2 cellular contexts compared by ENCODE assay signal in genomic region chr2:119747311-119747710, GRCh38.
TF ChIP-seq lines count a peak whose summit lies in the region.

No MANE protein-coding gene starts in this region.

TF ChIP-seq in A549, 52 proteins besides CTCF, POLR2A, EP300 and RAD21:
- TF ChIP-seq SREBF2 (IDR thresholded peaks at IDR 0.05) (no peak), POLR2AphosphoS2 (conservative IDR thresholded peaks at IDR 0.05; ENCODE audit: low read length) (no peak)

TF ChIP-seq in IMR-90, 13 proteins besides CTCF, POLR2A, EP300 and RAD21:
- TF ChIP-seq FOS (IDR thresholded peaks at IDR 0.05; ENCODE audit: low read depth, low read length) (no peak), MAZ (IDR thresholded peaks at IDR 0.05; ENCODE audit: borderline replicate concordance, low read depth, low read length) (no peak), CEBPB (IDR thresholded peaks at IDR 0.05; ENCODE audit: low read depth, low read length) (no peak), MXI1 (IDR thresholded peaks at IDR 0.05; ENCODE audit: borderline replicate concordance, low read depth, low read length) (no peak), NFE2L2 (IDR thresholded peaks at IDR 0.05; ENCODE audit: low read depth, low read length) (no peak), MAFK (IDR thresholded peaks at IDR 0.05; ENCODE audit: low read depth, low read length) (no peak), CHD1 (IDR thresholded peaks at IDR 0.05; ENCODE audit: low read depth, low read length) (no peak), RFX5 (IDR thresholded peaks at IDR 0.05; ENCODE audit: low read depth, low read length) (no peak), RCOR1 (IDR thresholded peaks at IDR 0.05; ENCODE audit: insufficient replicate concordance, low read length) (no peak), SMC3 (IDR thresholded peaks at IDR 0.05; ENCODE audit: low read depth, low read length) (no peak), BHLHE40 (IDR thresholded peaks at IDR 0.05; ENCODE audit: low read depth, low read length) (no peak)
- TF ChIP-seq, protein P1, sequence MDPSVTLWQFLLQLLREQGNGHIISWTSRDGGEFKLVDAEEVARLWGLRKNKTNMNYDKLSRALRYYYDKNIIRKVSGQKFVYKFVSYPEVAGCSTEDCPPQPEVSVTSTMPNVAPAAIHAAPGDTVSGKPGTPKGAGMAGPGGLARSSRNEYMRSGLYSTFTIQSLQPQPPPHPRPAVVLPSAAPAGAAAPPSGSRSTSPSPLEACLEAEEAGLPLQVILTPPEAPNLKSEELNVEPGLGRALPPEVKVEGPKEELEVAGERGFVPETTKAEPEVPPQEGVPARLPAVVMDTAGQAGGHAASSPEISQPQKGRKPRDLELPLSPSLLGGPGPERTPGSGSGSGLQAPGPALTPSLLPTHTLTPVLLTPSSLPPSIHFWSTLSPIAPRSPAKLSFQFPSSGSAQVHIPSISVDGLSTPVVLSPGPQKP (IDR thresholded peaks at IDR 0.05; ENCODE audit: borderline replicate concordance, low read depth, low read length) = no peak
- TF ChIP-seq, protein P2, sequence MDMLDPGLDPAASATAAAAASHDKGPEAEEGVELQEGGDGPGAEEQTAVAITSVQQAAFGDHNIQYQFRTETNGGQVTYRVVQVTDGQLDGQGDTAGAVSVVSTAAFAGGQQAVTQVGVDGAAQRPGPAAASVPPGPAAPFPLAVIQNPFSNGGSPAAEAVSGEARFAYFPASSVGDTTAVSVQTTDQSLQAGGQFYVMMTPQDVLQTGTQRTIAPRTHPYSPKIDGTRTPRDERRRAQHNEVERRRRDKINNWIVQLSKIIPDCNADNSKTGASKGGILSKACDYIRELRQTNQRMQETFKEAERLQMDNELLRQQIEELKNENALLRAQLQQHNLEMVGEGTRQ (IDR thresholded peaks at IDR 0.05; ENCODE audit: low read depth, low read length) = no peak
